Comparison of ENCODE assay signal across 8 cellular contexts in genomic region chr19:17721821-17722220, GRCh38. TPM values are rescaled to one million over a fixed set of nuclear protein-coding genes. Genes with fewer than 3 reads are reported as not detected.
DNase-seq lines count a peak whose midpoint lies in the region; ATAC-seq and TF ChIP-seq lines count a peak whose summit lies in the region.

No MANE protein-coding gene starts in this region.

- no peak for TF ChIP-seq CTCF in MCF 10A (IDR thresholded peaks at IDR 0.05; ENCODE audit: unreplicated experiment)
- no peak for TF ChIP-seq CTCF in breast epithelium (IDR thresholded peaks at IDR 0.05)
- TF ChIP-seq CTCF in activated CD8-positive, alpha-beta T cell treated with anti-CD3 and anti-CD28 coated beads for 36 hours (IDR thresholded peaks at IDR 0.05): no peak
- no peak for TF ChIP-seq CTCF in tibial artery (IDR thresholded peaks at IDR 0.05)

- peak overlapping the region; percentile 78 for H3K4me3 Mint-ChIP-seq in MCF 10A (ENCODE audit: unreplicated experiment)
- peak overlapping the region; percentile 82 for H3K4me3 Mint-ChIP-seq in activated CD8-positive, alpha-beta T cell treated with anti-CD3 and anti-CD28 coated beads for 36 hours

- no peaks in the 10 kb centered on the region for H3K27me3 Mint-ChIP-seq in MCF 10A (ENCODE audit: insufficient read depth, unreplicated experiment)
- H3K27me3 Mint-ChIP-seq in activated CD8-positive, alpha-beta T cell treated with anti-CD3 and anti-CD28 coated beads for 36 hours: no peaks in the 10 kb centered on the region

- no peak for ATAC-seq in activated CD8-positive, alpha-beta T cell treated with anti-CD3 and anti-CD28 coated beads for 36 hours
- peak; percentile 59 for ATAC-seq in left ventricle myocardium superior

- no peak for TF ChIP-seq POLR2A in breast epithelium (IDR thresholded peaks at IDR 0.05)

- peaks cover 12 to 29% of the 10 kb centered on the region in 2 donors for H3K4me1 ChIP-seq in breast epithelium
- H3K4me1 ChIP-seq in tibial artery: peaks cover 0 to 53% (median 43%) of the 10 kb centered on the region in 4 donors

- H3K4me1 Mint-ChIP-seq in MCF 10A (ENCODE audit: insufficient read depth, unreplicated experiment): peaks cover 26% of the 10 kb centered on the region
- peaks cover 33% of the 10 kb centered on the region for H3K4me1 Mint-ChIP-seq in activated CD8-positive, alpha-beta T cell treated with anti-CD3 and anti-CD28 coated beads for 36 hours (ENCODE audit: low read depth)

- CTCF ChIA-PET in MCF 10A (lab: Yijun Ruan, JAX): interaction anchor here (0.6 to 1.1 kb wide), 2 partner anchors 45 to 376 kb away, joined by 4 read pairs; no protein-coding TSS in a partner anchor
- CTCF ChIA-PET in activated CD8-positive, alpha-beta T cell treated with anti-CD3 and anti-CD28 coated beads for 36 hours (lab: Charles Lee): interaction anchor here (1.3 to 1.8 kb wide), 4 partner anchors 18 to 116 kb away, joined by 4 to 5 read pairs (median 4); no protein-coding TSS in a partner anchor

- H3K36me3 ChIP-seq in breast epithelium: no peaks in the 10 kb centered on the region
- H3K36me3 ChIP-seq in tibial artery: peaks cover 21 to 51% (median 35%) of the 10 kb centered on the region in 3 donors

- H3K27ac Mint-ChIP-seq in MCF 10A (ENCODE audit: low read depth, unreplicated experiment): no peak overlapping the region
- peak overlapping the region; percentile 73 for H3K27ac Mint-ChIP-seq in activated CD8-positive, alpha-beta T cell treated with anti-CD3 and anti-CD28 coated beads for 36 hours

- intact Hi-C loops in MCF 10A (cut with micrococcal nuclease) (no loop called here), breast epithelium (cut with DNase I; ENCODE audit: low total_unique reads) (no loop called here), left ventricle myocardium superior (cut with micrococcal nuclease) (no loop called here), tibial artery (cut with DNase I; ENCODE audit: low total_unique reads) (no loop called here)
- intact Hi-C loops in activated CD8-positive, alpha-beta T cell treated with anti-CD3 and anti-CD28 coated beads for 36 hours (cut with micrococcal nuclease): no loop called here

- POLR2A ChIA-PET in MCF 10A (lab: Yijun Ruan, JAX): interaction anchor here (0.8 kb wide), 1 partner anchor 13 kb away, joined by 4 read pairs; no protein-coding TSS in a partner anchor
- POLR2A ChIA-PET in activated CD8-positive, alpha-beta T cell treated with anti-CD3 and anti-CD28 coated beads for 36 hours (lab: Charles Lee): no interaction called here

- DNase-seq in MCF 10A (ENCODE audit: unreplicated experiment): peak; percentile 25
- no peak for DNase-seq in breast epithelium (ENCODE audit: low spot score in 2 of 2)
- peak; percentile 9 for DNase-seq in activated CD8-positive, alpha-beta T cell treated with anti-CD3 and anti-CD28 coated beads for 36 hours
- peak; percentile 66 for DNase-seq in left ventricle myocardium superior
- DNase-seq in tibial artery: peak in 1 of 2 donors; percentile 51
- no peak for DNase-seq in NCI-H187 (lab: John Stamatoyannopoulos, UW)
- DNase-seq in NCI-H1105 (lab: John Stamatoyannopoulos, UW): no peak
- no peak for DNase-seq in germinal center (ENCODE audit: low spot score)

- no TSS peak for BruUV-seq in MCF 10A (replicated peaks; lab: Mats Ljungman, UMichigan)

- H3K36me3 Mint-ChIP-seq in MCF 10A (ENCODE audit: insufficient read depth, unreplicated experiment): peaks cover 34% of the 10 kb centered on the region
- H3K36me3 Mint-ChIP-seq in activated CD8-positive, alpha-beta T cell treated with anti-CD3 and anti-CD28 coated beads for 36 hours (ENCODE audit: low read depth): peaks cover 23% of the 10 kb centered on the region

- no peaks in the 10 kb centered on the region for H3K9me3 Mint-ChIP-seq in MCF 10A (ENCODE audit: unreplicated experiment)
- no peaks in the 10 kb centered on the region for H3K9me3 Mint-ChIP-seq in activated CD8-positive, alpha-beta T cell treated with anti-CD3 and anti-CD28 coated beads for 36 hours

- H3K9me3 ChIP-seq in breast epithelium (no peaks in the 10 kb centered on the region), tibial artery (no peaks in the 10 kb centered on the region)

- peak overlapping the region in 1 of 2 donors; percentile 48 for H3K27ac ChIP-seq in breast epithelium
- no peak overlapping the region for H3K27ac ChIP-seq in tibial artery

- H3K27me3 ChIP-seq in breast epithelium: no peaks in the 10 kb centered on the region
- no peaks in the 10 kb centered on the region for H3K27me3 ChIP-seq in tibial artery

- H3K4me3 ChIP-seq in breast epithelium (peak overlapping the region in 1 of 3 donors; percentile 84), tibial artery (peak overlapping the region; percentile 66 to 71)

RNA-seq across cellular contexts. Expression of gene MAP1S, which starts 2.5 kb away (rescaled TPM):
- total RNA-seq in MCF 10A (2022) (47.1 and 58.3 TPM in 2 replicates), breast epithelium (10 to 100 TPM; 11.2 to 17.4 (median 15.4) TPM), left ventricle myocardium superior (25.5 TPM)
- total RNA-seq in activated CD8-positive, alpha-beta T cell treated with anti-CD3 and anti-CD28 coated beads for 36 hours: 10 to 100 TPM; 53.8 to 54.7 TPM

RNA-seq across cellular contexts. Expression of gene FCHO1, which starts 29.5 kb away (rescaled TPM):
- total RNA-seq in MCF 10A (2022): 0.10 and 0.23 TPM in 2 replicates
- total RNA-seq in breast epithelium: 1 to 10 TPM; 1.6 to 5.3 (median 2.9) TPM
- total RNA-seq in activated CD8-positive, alpha-beta T cell treated with anti-CD3 and anti-CD28 coated beads for 36 hours: 10 to 100 TPM; 36.9 to 38.3 TPM
- 0.97 TPM for total RNA-seq in left ventricle myocardium superior

RNA-seq across cellular contexts. Expression of gene UNC13A, which starts 33.7 kb away (rescaled TPM):
- total RNA-seq in MCF 10A (2022): 0.15 and 0.21 TPM in 2 replicates
- total RNA-seq in breast epithelium: under 1 TPM in 2 of 3 donors, not detected in 1; under 0.01 to 0.15 TPM
- not detected for total RNA-seq in activated CD8-positive, alpha-beta T cell treated with anti-CD3 and anti-CD28 coated beads for 36 hours
- total RNA-seq in left ventricle myocardium superior: not detected

Comparison
In these comparisons a context has a peak if more than half of its experiments do, and no peak if none do; other contexts are left out.
1. DNase-seq: peak in MCF 10A (single experiment), activated CD8-positive, alpha-beta T cell treated with anti-CD3 and anti-CD28 coated beads for 36 hours (single experiment) and left ventricle myocardium superior (single experiment); none in breast epithelium (0 of 2), NCI-H187 (0 of 2), NCI-H1105 (single experiment) and germinal center (single experiment).
2. RNA of gene FCHO1, which starts 29.5 kb away (total RNA-seq): 36.9 to 38.3 TPM in activated CD8-positive, alpha-beta T cell treated with anti-CD3 and anti-CD28 coated beads for 36 hours; 1.6 to 5.3 TPM in breast epithelium, 0.97 TPM in left ventricle myocardium superior (single experiment) and 0.10 to 0.23 TPM in MCF 10A; every median in the first group is over 4 times any median in the second.